ENCODE assay signal across 21 cellular contexts in genomic region chr17:29495011-29495410, GRCh38.
DNase-seq lines count a peak whose midpoint lies in the region; ATAC-seq, FAIRE-seq and TF ChIP-seq lines count a peak whose summit lies in the region.
"Had no signal": no experiment of that assay in that cellular context is flagged by ENCODE, and none has a peak within 500 bp of the region (broad histone marks: within the 10 kb centered on the region; RNA-seq: fewer than 3 reads in every experiment).

No MANE protein-coding gene starts in this region.

- H3K18ac ChIP-seq in IMR-90 (ENCODE audit: low read depth, low read length): no peak overlapping the region

- no peak overlapping the region for H3K14ac ChIP-seq in IMR-90 (replicated peaks; ENCODE audit: low read depth, low read length)

- H2BK5ac ChIP-seq in IMR-90 (ENCODE audit: low read depth, low read length, poor library complexity, severe bottlenecking): peak overlapping the region; percentile 8

- intact Hi-C loops in IMR-90 (cut with micrococcal nuclease): no loop called here

- no peak overlapping the region for H2BK120ac ChIP-seq in IMR-90 (ENCODE audit: low read depth, low read length)

- no peak overlapping the region; the same call in 1 of the 2 replicates for H3K56ac ChIP-seq in IMR-90 (ENCODE audit: extremely low read depth, insufficient read depth, low read length)

- H4K8ac ChIP-seq in IMR-90 (ENCODE audit: low read depth in 2 of 2, low read length in 2 of 2): no peak overlapping the region

- dilution Hi-C loops in IMR-90 (cut with HindIII; ENCODE audit: low sequenced_read_pairs, unreplicated experiment): no loop called here

- TF ChIP-seq POLR2A in IMR-90 (IDR thresholded peaks at IDR 0.05; ENCODE audit: low read depth, low read length): no peak

- ATAC-seq in IMR-90 (ENCODE audit: low read depth): peak; percentile 94
- ATAC-seq: activated CD8-positive, alpha-beta T cell treated with anti-CD3 and anti-CD28 coated beads, Interleukin-2, amount 10 ng/mL, durations not matched to agents 7 days and 5 days; activated naive CD8-positive, alpha-beta T cell treated with anti-CD3 and anti-CD28 coated beads, Interleukin-2, amount 50 U/mL, for 24 hours; sciatic nerve had no signal

- H3K4me3 ChIP-seq in IMR-90 (ENCODE audit: insufficient read depth, low read depth, low read length) (no peak overlapping the region), bronchial epithelial cell (ENCODE audit: low read depth, low read length) (no peak overlapping the region)
- H3K4me3 ChIP-seq: BLaER1 treated with 17β-estradiol and CSF1 and Interleukin-3, amounts not matched to agents 10 nM and 100 nM; HAP-1; hepatocyte had no signal

- H4K5ac ChIP-seq in IMR-90 (ENCODE audit: low read depth, low read length): no peak overlapping the region

- TF ChIP-seq RAD21 in IMR-90 (IDR thresholded peaks at IDR 0.05; ENCODE audit: low read length): no peak

- H2AK5ac ChIP-seq in IMR-90 (ENCODE audit: low read depth, low read length): no peak overlapping the region

- no peak overlapping the region for H2BK15ac ChIP-seq in IMR-90 (ENCODE audit: low read depth, low read length)

- in situ Hi-C loops in IMR-90 (cut with MboI; ENCODE audit: low sequenced_read_pairs): no loop called here

- H3K36me3 ChIP-seq in IMR-90 (ENCODE audit: control insufficient read depth, insufficient read depth, low read length) (peaks cover 48% of the 10 kb centered on the region), bronchial epithelial cell (ENCODE audit: control insufficient read depth, insufficient read depth, low read length) (peaks cover 9% of the 10 kb centered on the region)

- H3K9ac ChIP-seq in IMR-90 (ENCODE audit: low read depth, low read length): no peak overlapping the region
- H3K9ac ChIP-seq: BLaER1 treated with 17β-estradiol and CSF1 and Interleukin-3, amounts not matched to agents 10 nM and 100 nM had no signal

- no peak overlapping the region for H2AK9ac ChIP-seq in IMR-90 (replicated peaks; ENCODE audit: low read depth, low read length, poor library complexity)

- TF ChIP-seq CTCF in IMR-90 (conservative IDR thresholded peaks at IDR 0.05; ENCODE audit: low read depth, low read length) (no peak), bronchial epithelial cell (IDR thresholded peaks at IDR 0.05; ENCODE audit: insufficient read depth, low read length, severe bottlenecking) (no peak)

- no peaks in the 10 kb centered on the region; the same call in 1 of the 2 replicates for H4K20me1 ChIP-seq in IMR-90 (ENCODE audit: insufficient read depth, low read length)

- FAIRE-seq in bronchial epithelial cell (lab: Jason Lieb, UNC) (no peak), islet of Langerhans (lab: Jason Lieb, UNC) (peak; percentile 73)
- FAIRE-seq: GM19239 had no signal

- no peaks in the 10 kb centered on the region for H3K9me1 ChIP-seq in IMR-90 (ENCODE audit: insufficient read depth, low read length)

- WGBS in IMR-90 (ENCODE audit: extremely low coverage in 2 of 2, insufficient read length in 1 of 2), 2 experiments: no CpG with 5 or more reads among the region's 1 CpG

- POLR2A ChIA-PET in IMR-90 (lab: Charles Lee; ENCODE audit: unreplicated experiment): no interaction called here

- DNase-seq in AG08395 (ENCODE audit: low spot score) (peak; percentile 30), IMR-90 (peak; percentile 72), bronchial epithelial cell (ENCODE audit: low read depth) (peak; percentile 65), NCI-H2196 treated with DMSO at 0.1 percent for 48 hours (lab: John Stamatoyannopoulos, UW; ENCODE audit: unreplicated experiment) (no peak), kidney glomerular epithelial cell (lab: John Stamatoyannopoulos, UW) (no peak), globus pallidus (ENCODE audit: low spot score) (no peak)
- no peak for DNase-seq in stimulated activated CD4-positive, alpha-beta T cell treated with anti-CD3 and anti-CD28 coated beads, Interleukin-15, amount 100 ng/mL, for 24 hours
- DNase-seq: activated CD8-positive, alpha-beta T cell treated with anti-CD3 and anti-CD28 coated beads, Interleukin-2, amount 10 ng/mL, durations not matched to agents 7 days and 5 days; activated naive CD8-positive, alpha-beta T cell treated with anti-CD3 and anti-CD28 coated beads, Interleukin-2, amount 50 U/mL, for 24 hours; DMS 273 treated with DMSO at 0.1 percent for 48 hours; MM.1S; NCI-H2029; stimulated activated CD4-positive, alpha-beta T cell treated with anti-CD3 and anti-CD28 coated beads, Interleukin-2, amount 100 ng/mL, for 48 hours; WERI-Rb-1 had no signal

- H2BK20ac ChIP-seq in IMR-90 (ENCODE audit: low read depth, low read length): no peak overlapping the region

- H3K27me3 ChIP-seq in IMR-90 (ENCODE audit: control insufficient read depth, insufficient read depth, low read length) (no peaks in the 10 kb centered on the region), bronchial epithelial cell (ENCODE audit: control insufficient read depth, insufficient read depth, low read length) (no peaks in the 10 kb centered on the region)
- H3K27me3 ChIP-seq: BLaER1 treated with 17β-estradiol and CSF1 and Interleukin-3, amounts not matched to agents 10 nM and 100 nM; hepatocyte had no signal

- H4K91ac ChIP-seq in IMR-90 (ENCODE audit: insufficient read depth, low read depth, low read length): no peak overlapping the region

- H3K79me1 ChIP-seq in IMR-90 (ENCODE audit: low read depth in 1 of 2, low read length in 2 of 2): peaks cover 8 to 9% of the 10 kb centered on the region in 2 experiments

- no peak overlapping the region for H2AFZ ChIP-seq in IMR-90 (replicated peaks; ENCODE audit: low read length, poor library complexity)
- H2AFZ ChIP-seq: hepatocyte had no signal

- H3K4me1 ChIP-seq in IMR-90 (ENCODE audit: control insufficient read depth, insufficient read depth, low read length): 0 out of 2 replicates have a peak, but pooled peaks cover 2% of the 10 kb centered on the region
- H3K4me1 ChIP-seq: BLaER1 treated with 17β-estradiol and CSF1 and Interleukin-3, amounts not matched to agents 10 nM and 100 nM; HAP-1 had no signal

- H3K23ac ChIP-seq in IMR-90 (ENCODE audit: low read depth, low read length): no peak overlapping the region

- H3K27ac ChIP-seq in IMR-90 (ENCODE audit: insufficient read depth, low read length): no peak overlapping the region
- H3K27ac ChIP-seq: BLaER1 treated with 17β-estradiol and CSF1 and Interleukin-3, amounts not matched to agents 10 nM and 100 nM; epithelial cell of prostate; hepatocyte; WERI-Rb-1 had no signal

- no TSS peak for BruUV-seq in IMR-90 (replicated peaks; lab: Mats Ljungman, UMichigan)

- no peak overlapping the region for H3K4ac ChIP-seq in IMR-90 (ENCODE audit: low read depth, low read length)

- CTCF ChIA-PET in IMR-90 (lab: Yijun Ruan, JAX): no interaction called here

- H3K9me3 ChIP-seq in IMR-90 (ENCODE audit: control insufficient read depth, insufficient read depth, low read length): no peaks in the 10 kb centered on the region
- H3K9me3 ChIP-seq: BLaER1 treated with 17β-estradiol and CSF1 and Interleukin-3, amounts not matched to agents 10 nM and 100 nM; HAP-1 had no signal

- no peak overlapping the region for H3K4me2 ChIP-seq in IMR-90 (ENCODE audit: low read depth, low read length)
- H3K4me2 ChIP-seq: BLaER1 treated with 17β-estradiol and CSF1 and Interleukin-3, amounts not matched to agents 10 nM and 100 nM; hepatocyte had no signal

TF ChIP-seq in IMR-90, 13 proteins besides CTCF, POLR2A, EP300 and RAD21:
- TF ChIP-seq FOS (IDR thresholded peaks at IDR 0.05; ENCODE audit: low read depth, low read length): peak; percentile 40; the same call in 1 of the 2 replicates
- no peak for TF ChIP-seq CHD1 (IDR thresholded peaks at IDR 0.05; ENCODE audit: low read depth, low read length)
- peak; percentile 10; the same call in 1 of the 2 replicates for TF ChIP-seq CEBPB (IDR thresholded peaks at IDR 0.05; ENCODE audit: low read depth, low read length)
TF ChIP-seq in IMR-90: peak in this region for 2.

Comparison
In these comparisons a context has a peak if more than half of its experiments do, and no peak if none do; other contexts are left out.
1. DNase-seq: peak in AG08395 (single experiment), IMR-90 (single experiment) and bronchial epithelial cell (single experiment); none in NCI-H2196 treated with DMSO at 0.1 percent for 48 hours (single experiment), kidney glomerular epithelial cell (single experiment), globus pallidus (single experiment) and stimulated activated CD4-positive, alpha-beta T cell treated with anti-CD3 and anti-CD28 coated beads, Interleukin-15, amount 100 ng/mL, for 24 hours (single experiment).